ENCODE assay signal across 1 cellular context in genomic region chr17:62792122-62792800, GRCh38.
A peak's percentile ranks its signal among the peaks of the same experiment; 100 is the strongest.
TF ChIP-seq lines count a peak whose summit lies in the region.

No MANE protein-coding gene starts in this region.

TF ChIP-seq in HEK293, 187 proteins besides CTCF, POLR2A, EP300 and RAD21 (continued from another document):
- TF ChIP-seq ZNF324 (tag by site-specific recombination; IDR thresholded peaks at IDR 0.05) (no peak), ZNF518A (tag by site-specific recombination; conservative IDR thresholded peaks at IDR 0.05; ENCODE audit: low read depth) (no peak), ZNF223 (tag by site-specific recombination; IDR thresholded peaks at IDR 0.05) (no peak), ZNF169 (tag by site-specific recombination; IDR thresholded peaks at IDR 0.05) (peak; percentile 58; the same call in 1 of the 2 replicates), ZNF10 (tag by site-specific recombination; IDR thresholded peaks at IDR 0.05) (peak; percentile 34; the same call in 1 of the 2 replicates), RBAK (tag by site-specific recombination; IDR thresholded peaks at IDR 0.05) (peak; percentile 33; the same call in 1 of the 2 replicates), SCRT2 (tag by site-specific recombination; IDR thresholded peaks at IDR 0.05) (peak; percentile 46), ZBTB26 (tag by site-specific recombination; optimal IDR thresholded peaks at IDR 0.05) (no peak), MZF1 (tag by site-specific recombination; IDR thresholded peaks at IDR 0.05; ENCODE audit: borderline replicate concordance) (peak; percentile 63; the same call in 1 of the 2 replicates), FEZF1 (tag by site-specific recombination; IDR thresholded peaks at IDR 0.05) (peak; percentile 85), OVOL3 (tag by site-specific recombination; IDR thresholded peaks at IDR 0.05) (no peak), ZNF560 (tag by site-specific recombination; IDR thresholded peaks at IDR 0.05; ENCODE audit: borderline replicate concordance) (peak; percentile 64; the same call in 1 of the 2 replicates), GLIS2 (tag by site-specific recombination; IDR thresholded peaks at IDR 0.05) (peak; percentile 75), KLF8 (tag by site-specific recombination; IDR thresholded peaks at IDR 0.05) (peak; percentile 67; the same call in 1 of the 2 replicates), SP3 (tag by site-specific recombination; IDR thresholded peaks at IDR 0.05) (peak; percentile 54), ZSCAN23 (tag by site-specific recombination; IDR thresholded peaks at IDR 0.05) (no peak), HIC1 (tag by site-specific recombination; IDR thresholded peaks at IDR 0.05) (peak; percentile 48; the same call in 1 of the 2 replicates), ZNF148 (tag by site-specific recombination; IDR thresholded peaks at IDR 0.05; ENCODE audit: borderline replicate concordance) (peak; percentile 64; the same call in 1 of the 2 replicates), ZNF768 (tag by site-specific recombination; IDR thresholded peaks at IDR 0.05) (no peak), ZBTB21 (tag by site-specific recombination; IDR thresholded peaks at IDR 0.05) (peak; percentile 92), ZEB2 (tag by site-specific recombination; IDR thresholded peaks at IDR 0.05) (peak; percentile 68; the same call in 1 of the 2 replicates), ATF2 (tag by site-specific recombination; IDR thresholded peaks at IDR 0.05; ENCODE audit: low read depth) (0 out of 2 replicates have a peak, but pooled peaks have one; percentile 22), YY2 (tag by site-specific recombination; IDR thresholded peaks at IDR 0.05) (peak; percentile 70), ZNF548 (tag by site-specific recombination; IDR thresholded peaks at IDR 0.05) (no peak), ZNF2 (tag by site-specific recombination; IDR thresholded peaks at IDR 0.05) (0 out of 2 replicates have a peak, but pooled peaks have one; percentile 41), ZNF280D (tag by site-specific recombination; IDR thresholded peaks at IDR 0.05) (peak; percentile 52; the same call in 1 of the 2 replicates), ZNF184 (tag by site-specific recombination; IDR thresholded peaks at IDR 0.05) (peak; percentile 96), ZNF335 (tag by site-specific recombination; conservative IDR thresholded peaks at IDR 0.05) (no peak), ZBTB48 (tag by site-specific recombination; IDR thresholded peaks at IDR 0.05) (0 out of 2 replicates have a peak, but pooled peaks have one; percentile 17), PATZ1 (tag by site-specific recombination; IDR thresholded peaks at IDR 0.05) (peak; percentile 75), KLF10 (tag by site-specific recombination; IDR thresholded peaks at IDR 0.05) (no peak), ZNF629 (tag by site-specific recombination; IDR thresholded peaks at IDR 0.05) (peak; percentile 97), ZBTB17 (tag by site-specific recombination; IDR thresholded peaks at IDR 0.05) (peak; percentile 32; the same call in 1 of the 2 replicates), EGR2 (tag by site-specific recombination; IDR thresholded peaks at IDR 0.05; ENCODE audit: low read depth) (peak; percentile 49; the same call in 1 of the 2 replicates), ZXDB (tag by site-specific recombination; IDR thresholded peaks at IDR 0.05) (0 out of 2 replicates have a peak, but pooled peaks have one; percentile 19), ZNF239 (tag by site-specific recombination; IDR thresholded peaks at IDR 0.05) (0 out of 2 replicates have a peak, but pooled peaks have one; percentile 26), ZNF394 (tag by site-specific recombination; IDR thresholded peaks at IDR 0.05; ENCODE audit: borderline replicate concordance) (0 out of 2 replicates have a peak, but pooled peaks have one; percentile 12), PRDM1 (tag by site-specific recombination; IDR thresholded peaks at IDR 0.05) (peak; percentile 60; the same call in 1 of the 2 replicates), ZNF639 (tag by site-specific recombination; IDR thresholded peaks at IDR 0.05) (peak; percentile 83)
